Comparison of ENCODE assay signal across 20 cellular contexts in genomic region chr7:128389815-128390329, GRCh38. TPM values are rescaled to one million over a fixed set of nuclear protein-coding genes. Genes with fewer than 3 reads are reported as not detected.
DNase-seq lines count a peak whose midpoint lies in the region; TF ChIP-seq lines count a peak whose summit lies in the region.
"Had no signal": no experiment of that assay in that cellular context is flagged by ENCODE, and none has a peak within 500 bp of the region (broad histone marks: within the 10 kb centered on the region; RNA-seq: fewer than 3 reads in every experiment).

No MANE protein-coding gene starts in this region.

- H3K36me3 ChIP-seq in neural progenitor cell (no peaks in the 10 kb centered on the region), BE2C (peaks cover 22% of the 10 kb centered on the region)

- no peaks in the 10 kb centered on the region for H3K79me2 ChIP-seq in neural progenitor cell (ENCODE audit: low read depth)

- no peak overlapping the region for H3K27ac ChIP-seq in neural progenitor cell
- H3K27ac ChIP-seq: SJSA1 had no signal

- peak overlapping the region; percentile 48 for H3K4me2 ChIP-seq in neural progenitor cell

- H3K27ac Mint-ChIP-seq in neural progenitor cell = no peak overlapping the region
- H3K27ac Mint-ChIP-seq: IgD-negative memory B cell had no signal

- peaks cover 46% of the 10 kb centered on the region for H3K4me1 Mint-ChIP-seq in neural progenitor cell

- no peaks in the 10 kb centered on the region for H3K9me3 Mint-ChIP-seq in neural progenitor cell
- H3K9me3 Mint-ChIP-seq: IgD-negative memory B cell had no signal

- H3K27me3 ChIP-seq in neural progenitor cell (peaks cover 16% of the 10 kb centered on the region), BE2C (no peaks in the 10 kb centered on the region)
- H3K27me3 ChIP-seq: SJSA1 had no signal

- no peak overlapping the region for H2AFZ ChIP-seq in neural progenitor cell (replicated peaks)

- peaks cover 19% of the 10 kb centered on the region for H3F3A ChIP-seq in neural progenitor cell (ENCODE audit: low read depth)

- peaks cover 5% of the 10 kb centered on the region for H3K27me3 Mint-ChIP-seq in neural progenitor cell (ENCODE audit: insufficient read depth, low read depth)

- no peak overlapping the region for H3K9ac ChIP-seq in neural progenitor cell

- TF ChIP-seq CTCF in neural progenitor cell (IDR thresholded peaks at IDR 0.05) = no peak
- no peak for TF ChIP-seq CTCF in BE2C (IDR thresholded peaks at IDR 0.05; ENCODE audit: low read depth, low read length)

- no peak overlapping the region for H3K4me3 ChIP-seq in neural progenitor cell
- H3K4me3 ChIP-seq in BE2C (ENCODE audit: low read depth, low read length) = no peak overlapping the region
- H3K4me3 ChIP-seq: SJSA1 had no signal

- peaks cover 2% of the 10 kb centered on the region for H3K36me3 Mint-ChIP-seq in neural progenitor cell

- no peak overlapping the region for H3K4me3 Mint-ChIP-seq in neural progenitor cell
- H3K4me3 Mint-ChIP-seq: CD14-positive monocyte, IgD-negative memory B cell had no signal

- H4K20me1 ChIP-seq in neural progenitor cell (ENCODE audit: low read depth) = no peaks in the 10 kb centered on the region

- H3K4me1 ChIP-seq in neural progenitor cell (peaks cover 32% of the 10 kb centered on the region), BE2C (peaks cover 28% of the 10 kb centered on the region)

- no peaks in the 10 kb centered on the region for H3K9me3 ChIP-seq in neural progenitor cell (ENCODE audit: low read depth)
- no peaks in the 10 kb centered on the region for H3K9me3 ChIP-seq in BE2C
- H3K9me3 ChIP-seq: SJSA1 had no signal

- DNase-seq in DMS53 (lab: John Stamatoyannopoulos, UW) = peak; percentile 24
- DNase-seq in DMS53 treated with DMSO at 0.1 percent for 48 hours (lab: John Stamatoyannopoulos, UW; ENCODE audit: unreplicated experiment) = no peak
- peak; percentile 26 for DNase-seq in D341Med (ENCODE audit: low spot score)
- DNase-seq in NCI-H526 treated with DMSO at 0.1 percent for 48 hours (lab: John Stamatoyannopoulos, UW) = peak; percentile 79
- DNase-seq in neural progenitor cell (ENCODE audit: low spot score) = no peak
- no peak for DNase-seq in GM03348 (ENCODE audit: low spot score)
- no peak for DNase-seq in BE2C
- no peak for DNase-seq in C1 segment of cervical spinal cord (lab: John Stamatoyannopoulos, UW)
- DNase-seq: 8988T, Kasumi-1, NCI-H1417, NCI-H1694 treated with DMSO at 0.1 percent for 48 hours, NCI-H446, NCI-H748 treated with DMSO at 0.1 percent for 48 hours, T-helper 1 cell had no signal

RNA-seq across cellular contexts. Expression of gene IMPDH1, which starts 19.9 kb away (rescaled TPM):
- total RNA-seq in neural progenitor cell (ENCODE audit: low replicate concordance) = 17.0 and 30.8 TPM in 2 replicates
- 265 TPM for polyA plus RNA-seq in BE2C (2012; ENCODE audit: insufficient read depth, insufficient read length, low read depth)

RNA-seq across cellular contexts. Expression of gene PRRT4, which starts 28.4 kb away (rescaled TPM):
- 0.68 TPM in 1 of 2 replicates, not detected in the other for total RNA-seq in neural progenitor cell (ENCODE audit: low replicate concordance)
- 252 TPM for polyA plus RNA-seq in BE2C (2012; ENCODE audit: insufficient read depth, insufficient read length, low read depth)
- total RNA-seq: MCF 10A, OCI-LY7, SJSA1 had no signal
- polyA plus RNA-seq: CD14-positive monocyte had no signal

RNA-seq across cellular contexts. Expression of gene RBM28, which starts 46.2 kb away (rescaled TPM):
- total RNA-seq in neural progenitor cell (ENCODE audit: low replicate concordance) = 33.4 and 33.5 TPM in 2 replicates
- 43.9 TPM for polyA plus RNA-seq in BE2C (2012; ENCODE audit: insufficient read depth, insufficient read length, low read depth)

Comparison
In these comparisons a context has a peak if more than half of its experiments do, and no peak if none do; other contexts are left out.
1. DNase-seq: peak in DMS53 (single experiment), D341Med (single experiment) and NCI-H526 treated with DMSO at 0.1 percent for 48 hours (single experiment); none in DMS53 treated with DMSO at 0.1 percent for 48 hours (single experiment), neural progenitor cell (single experiment), GM03348 (single experiment), BE2C (single experiment) and C1 segment of cervical spinal cord (0 of 14).